Comparison of ENCODE assay signal across 9 cellular contexts in the genomic region with DNA sequence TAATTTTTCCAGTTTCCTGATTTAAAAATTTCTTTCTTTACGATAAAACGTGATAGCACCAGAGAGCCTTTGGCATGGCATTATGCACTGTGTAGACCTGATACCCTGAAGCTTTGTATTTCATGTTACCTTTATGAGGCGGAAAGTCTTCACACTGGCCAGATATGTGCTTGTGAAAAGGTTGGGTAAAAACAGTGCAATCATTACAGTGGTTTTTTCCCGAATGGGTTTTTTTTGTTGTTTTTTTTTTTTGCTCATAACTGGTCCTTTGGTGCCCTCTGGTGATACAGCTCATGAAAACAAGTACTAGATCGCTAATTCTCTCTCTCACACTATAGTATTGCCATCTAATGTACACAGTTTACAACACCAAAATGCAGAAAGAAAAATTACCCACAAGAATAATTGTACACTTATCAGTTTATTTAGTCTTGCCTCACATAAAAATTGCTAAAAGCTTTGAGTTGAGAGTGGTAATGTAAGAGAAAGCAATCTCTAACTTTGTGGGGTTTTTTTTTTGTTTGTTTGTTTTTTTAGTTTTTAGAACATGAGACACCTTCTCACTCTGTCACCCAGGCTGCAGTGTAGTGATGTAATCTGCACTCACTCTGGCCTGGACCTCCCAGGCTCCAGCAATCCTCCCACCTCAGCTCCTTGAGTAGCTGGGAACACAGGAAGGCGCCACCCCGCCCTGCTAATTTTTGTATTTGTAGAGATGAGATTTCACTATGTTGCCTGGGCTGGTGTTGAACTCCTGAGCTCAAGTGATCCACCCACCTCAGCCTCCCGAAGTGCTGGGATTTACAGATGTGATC. TPM values are rescaled to one million over a fixed set of nuclear protein-coding genes. Genes with fewer than 3 reads are reported as not detected.
DNase-seq lines count a peak whose midpoint lies in the region; ATAC-seq and TF ChIP-seq lines count a peak whose summit lies in the region.
"Had no signal": no experiment of that assay in that cellular context is flagged by ENCODE, and none has a peak within 500 bp of the region (broad histone marks: within the 10 kb centered on the region; RNA-seq: fewer than 3 reads in every experiment).

No MANE protein-coding gene starts in this region.

- no peak overlapping the region for H3K4me3 ChIP-seq in CD8-positive, alpha-beta T cell (ENCODE audit: low read depth, low read length)
- H3K4me3 ChIP-seq in foreskin fibroblast (ENCODE audit: low read depth in 1 of 2, low read length in 2 of 2) (peak overlapping the region; percentile 3 to 47), parathyroid adenoma (ENCODE audit: low read depth, low read length) (no peak overlapping the region)
- H3K4me3 ChIP-seq: SK-N-MC had no signal

- peak overlapping the region; percentile 58 for H3K4me2 ChIP-seq in parathyroid adenoma (ENCODE audit: low read length)

- no peak overlapping the region for H2AFZ ChIP-seq in parathyroid adenoma

- H3K9ac ChIP-seq in parathyroid adenoma: no peak overlapping the region

- H3K27me3 ChIP-seq in CD8-positive, alpha-beta T cell (ENCODE audit: insufficient read depth, low read length): no peaks in the 10 kb centered on the region
- H3K27me3 ChIP-seq in parathyroid adenoma (ENCODE audit: control insufficient read depth, insufficient read depth, low read length): no peaks in the 10 kb centered on the region

- no peak overlapping the region for H3K27ac ChIP-seq in CD8-positive, alpha-beta T cell (ENCODE audit: low read depth, low read length)
- H3K27ac ChIP-seq in parathyroid adenoma: no peak overlapping the region
- H3K27ac ChIP-seq: SK-N-MC had no signal

- H3K9me3 ChIP-seq in CD8-positive, alpha-beta T cell (ENCODE audit: low read length): no peaks in the 10 kb centered on the region
- no peaks in the 10 kb centered on the region for H3K9me3 ChIP-seq in T-helper 17 cell (ENCODE audit: control insufficient read depth, low read length, poor library complexity, severe bottlenecking)
- H3K9me3 ChIP-seq in parathyroid adenoma (ENCODE audit: control insufficient read depth, low read length): no peaks in the 10 kb centered on the region

- TF ChIP-seq CTCF in CD8-positive, alpha-beta T cell (IDR thresholded peaks at IDR 0.05): peak; percentile 77
- TF ChIP-seq CTCF in foreskin fibroblast (IDR thresholded peaks at IDR 0.05; ENCODE audit: low read depth, low read length): peak; percentile 29
- TF ChIP-seq CTCF in parathyroid adenoma (IDR thresholded peaks at IDR 0.05): peak; percentile 47

- peaks cover 11% of the 10 kb centered on the region for H3K9me3 Mint-ChIP-seq in CD8-positive, alpha-beta T cell

- H3K27ac Mint-ChIP-seq in CD8-positive, alpha-beta T cell: no peak overlapping the region
- peak overlapping the region; percentile 19 for H3K27ac Mint-ChIP-seq in T-helper 17 cell

- no peaks in the 10 kb centered on the region for H3K27me3 Mint-ChIP-seq in CD8-positive, alpha-beta T cell (ENCODE audit: low read depth)
- H3K27me3 Mint-ChIP-seq in T-helper 17 cell: no peaks in the 10 kb centered on the region

- POLR2A ChIA-PET in CD8-positive, alpha-beta T cell (lab: Charles Lee): interaction anchor here (1.4 kb wide), 1 partner anchor 10 kb away, joined by 3 read pairs; no protein-coding TSS in a partner anchor

- no peaks in the 10 kb centered on the region for H3K4me1 ChIP-seq in CD8-positive, alpha-beta T cell (ENCODE audit: insufficient read depth, low read length)
- no peaks in the 10 kb centered on the region for H3K4me1 ChIP-seq in parathyroid adenoma

- no peak overlapping the region for H3K4me3 Mint-ChIP-seq in CD8-positive, alpha-beta T cell
- H3K4me3 Mint-ChIP-seq in T-helper 17 cell: no peak overlapping the region

- H3K36me3 ChIP-seq in CD8-positive, alpha-beta T cell (ENCODE audit: insufficient read depth, low read length): no peaks in the 10 kb centered on the region
- H3K36me3 ChIP-seq in parathyroid adenoma (ENCODE audit: control insufficient read depth, insufficient read depth, low read length): no peaks in the 10 kb centered on the region

- H3K36me3 Mint-ChIP-seq in CD8-positive, alpha-beta T cell: peaks cover 18% of the 10 kb centered on the region
- H3K36me3 Mint-ChIP-seq in T-helper 17 cell (ENCODE audit: low read depth): peaks cover 3% of the 10 kb centered on the region

- no peaks in the 10 kb centered on the region for H3K79me2 ChIP-seq in parathyroid adenoma

- intact Hi-C loops in CD8-positive, alpha-beta T cell (cut with DNase I, micrococcal nuclease): loop anchor here (1.0 to 5.0 kb wide), 8 partner anchors 20 to 1976 kb away; no protein-coding TSS in a partner anchor

- CTCF ChIA-PET in CD8-positive, alpha-beta T cell (lab: Charles Lee): interaction anchor here (0.5 to 3.1 kb wide), 16 partner anchors 10 to 1753 kb away, joined by 3 to 21 read pairs (median 3); no protein-coding TSS in a partner anchor

- ATAC-seq in CD8-positive, alpha-beta T cell: peak; percentile 51
- ATAC-seq in GM18907 (IDR thresholded peaks at IDR 0.05; ENCODE audit: unreplicated experiment) (peak; percentile 70), HG03521 (IDR thresholded peaks at IDR 0.05; ENCODE audit: unreplicated experiment) (peak; percentile 62), T-helper 17 cell (peak; percentile 71), GM19397 (IDR thresholded peaks at IDR 0.05; ENCODE audit: unreplicated experiment) (no peak)

- H3K4me1 Mint-ChIP-seq in CD8-positive, alpha-beta T cell (ENCODE audit: low read depth): peaks cover 10% of the 10 kb centered on the region
- H3K4me1 Mint-ChIP-seq in T-helper 17 cell: peaks cover 13% of the 10 kb centered on the region

- no peak for DNase-seq in CD8-positive, alpha-beta T cell
- DNase-seq in T-helper 17 cell: no peak
- DNase-seq in foreskin fibroblast: peak in 1 of 2 donors; percentile 71
- no peak for DNase-seq in NCI-H2029 treated with DMSO at 0.1 percent for 48 hours (lab: John Stamatoyannopoulos, UW)

RNA-seq across cellular contexts. Expression of a gene that starts 21.3 kb away (rescaled TPM):
- 100 to 1,000 TPM; 162 to 170 TPM for total RNA-seq in CD8-positive, alpha-beta T cell
- total RNA-seq in T-helper 17 cell: 100 to 1,000 TPM; 158 to 162 TPM

Comparison
In these comparisons a context has a peak if more than half of its experiments do, and no peak if none do; other contexts are left out.
1. H3K4me3 ChIP-seq: peak in foreskin fibroblast (2 of 2); none in CD8-positive, alpha-beta T cell (single experiment) and parathyroid adenoma (single experiment).
2. Peak in every context shown above with its lines, with median percentiles within 50 percentile points of each other: CTCF ChIP-seq.